17 cellular contexts compared by ENCODE assay signal in the genomic region with DNA sequence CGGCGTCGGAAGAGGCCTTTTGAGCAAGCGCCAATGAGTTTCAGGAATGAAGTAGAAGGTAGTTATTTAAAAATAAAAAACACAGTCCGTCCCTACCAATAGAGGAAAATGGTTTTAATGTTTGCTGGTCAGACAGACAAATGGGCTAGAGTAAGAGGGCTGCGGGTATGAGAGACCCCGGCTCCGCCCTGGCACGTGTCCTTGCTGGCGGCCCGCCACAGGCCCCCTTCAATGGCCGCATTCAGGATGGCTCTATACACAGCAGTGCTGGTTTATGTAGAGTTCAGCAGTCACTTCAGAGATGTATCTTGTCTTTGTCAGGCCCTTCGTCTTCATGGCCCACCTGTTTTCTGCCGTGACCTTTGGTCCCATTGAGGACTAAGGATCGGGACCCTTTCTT.
A peak's percentile ranks its signal among the peaks of the same experiment; 100 is the strongest.
DNase-seq lines count a peak whose midpoint lies in the region; ATAC-seq and TF ChIP-seq lines count a peak whose summit lies in the region.
"Had no signal": no experiment of that assay in that cellular context is flagged by ENCODE, and none has a peak within 500 bp of the region (broad histone marks: within the 10 kb centered on the region; RNA-seq: fewer than 3 reads in every experiment).

No MANE protein-coding gene starts in this region.

- 67% methylated on average over 14 of the region's 15 CpGs for WGBS in mammary epithelial cell (ENCODE audit: low coverage, missing lambda C conversion rate)
- WGBS in stomach, 5 donors = 84 to 92% (median 85%) methylated on average over 15 of the region's 15 CpGs

- H3K4me2 ChIP-seq in mammary epithelial cell (ENCODE audit: insufficient read depth, low read depth, low read length) = no peak overlapping the region
- H3K4me2 ChIP-seq in neural progenitor cell = no peak overlapping the region
- H3K4me2 ChIP-seq: GM23338 had no signal

- H3K36me3 Mint-ChIP-seq in neural progenitor cell = no peaks in the 10 kb centered on the region

- no peaks in the 10 kb centered on the region for H3F3A ChIP-seq in neural progenitor cell (ENCODE audit: low read depth)

- H3K27ac ChIP-seq in breast epithelium (peak overlapping the region; percentile 50 to 80), mammary epithelial cell (ENCODE audit: insufficient read depth, low read depth, low read length) (no peak overlapping the region), brain microvascular endothelial cell (peak overlapping the region; percentile 28), neural progenitor cell (no peak overlapping the region), stomach (peak overlapping the region in 4 of 5 donors; percentile 0 to 53 (median 34))
- H3K27ac ChIP-seq: 22Rv1 had no signal

- H2AFZ ChIP-seq in mammary epithelial cell (ENCODE audit: low read depth, low read length) = no peak overlapping the region
- H2AFZ ChIP-seq in neural progenitor cell (replicated peaks) = no peak overlapping the region
- H2AFZ ChIP-seq: GM23338 had no signal

- BruUV-seq in mammary epithelial cell (replicated peaks; lab: Mats Ljungman, UMichigan) = no TSS peak

- H3K36me3 ChIP-seq in breast epithelium (no peaks in the 10 kb centered on the region), mammary epithelial cell (ENCODE audit: insufficient read depth, low read length) (no peaks in the 10 kb centered on the region), brain microvascular endothelial cell (replicated peaks) (no peaks in the 10 kb centered on the region), neural progenitor cell (no peaks in the 10 kb centered on the region), stomach (peaks cover 0 to 52% (median 33%) of the 10 kb centered on the region in 4 donors)

- in situ Hi-C loops in mammary epithelial cell (cut with MboI; ENCODE audit: low sequenced_read_pairs in 2 of 2) (no loop called here), brain microvascular endothelial cell (cut with HindIII; ENCODE audit: low pct_ligation_motif_present, low sequenced_read_pairs) (no loop called here)

- H3K79me2 ChIP-seq in mammary epithelial cell (ENCODE audit: insufficient read depth, low read length) (no peaks in the 10 kb centered on the region), neural progenitor cell (ENCODE audit: low read depth) (no peaks in the 10 kb centered on the region)

- ATAC-seq in GM19328 (IDR thresholded peaks at IDR 0.05; ENCODE audit: unreplicated experiment) (no peak), GM21423 (IDR thresholded peaks at IDR 0.05; ENCODE audit: unreplicated experiment) (no peak)
- ATAC-seq: GM23338 had no signal

- TF ChIP-seq POLR2A in breast epithelium (IDR thresholded peaks at IDR 0.05) = no peak
- no peak for TF ChIP-seq POLR2A in stomach (IDR thresholded peaks at IDR 0.05)

- no peak overlapping the region for H3K4me3 ChIP-seq in breast epithelium
- no peak overlapping the region for H3K4me3 ChIP-seq in mammary epithelial cell (replicated peaks in 1 of 3; ENCODE audit: insufficient read depth in 1 of 3, low read depth in 2 of 3, low read length in 3 of 3)
- no peak overlapping the region for H3K4me3 ChIP-seq in brain microvascular endothelial cell (ENCODE audit: low read depth, low read length)
- H3K4me3 ChIP-seq in neural progenitor cell = no peak overlapping the region
- H3K4me3 ChIP-seq in stomach = no peak overlapping the region
- H3K4me3 ChIP-seq: GM23338 had no signal

- peaks cover 4% of the 10 kb centered on the region for H3K27me3 Mint-ChIP-seq in neural progenitor cell (ENCODE audit: insufficient read depth, low read depth)

- no peak overlapping the region for H3K4me3 Mint-ChIP-seq in neural progenitor cell
- H3K4me3 Mint-ChIP-seq: CD4-positive, alpha-beta T cell; GM23338 had no signal

- dilution Hi-C loops in mammary epithelial cell (cut with HindIII; ENCODE audit: low sequenced_read_pairs) = no loop called here

- no peaks in the 10 kb centered on the region for H4K20me1 ChIP-seq in mammary epithelial cell (ENCODE audit: insufficient read depth, low read length)
- H4K20me1 ChIP-seq in neural progenitor cell (ENCODE audit: low read depth) = no peaks in the 10 kb centered on the region

- intact Hi-C loops in breast epithelium (cut with DNase I; ENCODE audit: low total_unique reads) (no loop called here), mammary epithelial cell (cut with micrococcal nuclease) (no loop called here), stomach (cut with DNase I; ENCODE audit: low total_unique reads) (no loop called here)

- H3K27me3 ChIP-seq in breast epithelium (no peaks in the 10 kb centered on the region), mammary epithelial cell (ENCODE audit: insufficient read depth, low read length) (no peaks in the 10 kb centered on the region), brain microvascular endothelial cell (replicated peaks) (no peaks in the 10 kb centered on the region), neural progenitor cell (no peaks in the 10 kb centered on the region), stomach (no peaks in the 10 kb centered on the region)

- CTCF ChIA-PET in mammary epithelial cell (lab: Charles Lee; ENCODE audit: low non-redundant PET) = no interaction called here

- peak overlapping the region; percentile 87 for H3K27ac Mint-ChIP-seq in neural progenitor cell
- H3K27ac Mint-ChIP-seq: CD4-positive, alpha-beta T cell had no signal

- DNase-seq in breast epithelium (ENCODE audit: low spot score in 2 of 2) = no peak
- DNase-seq in mammary epithelial cell = no peak
- no peak for DNase-seq in brain microvascular endothelial cell
- DNase-seq in neural progenitor cell (ENCODE audit: low spot score) = no peak
- DNase-seq in stomach = no peak
- no peak for DNase-seq in NCI-H446 (lab: John Stamatoyannopoulos, UW)
- DNase-seq: Caco-2; CD4-positive, alpha-beta T cell; HCEC 1CT; NCI-H1417; NCI-H187 treated with DMSO at 0.1 percent for 48 hours; NCI-H2227 treated with DMSO at 0.1 percent for 48 hours; NCI-H524 had no signal

- H3K9me3 Mint-ChIP-seq in neural progenitor cell = peaks cover under 1% of the 10 kb centered on the region
- H3K9me3 Mint-ChIP-seq: CD4-positive, alpha-beta T cell; GM23338 had no signal

- no peak overlapping the region for H3K9ac ChIP-seq in mammary epithelial cell (ENCODE audit: insufficient read depth, low read length)
- no peak overlapping the region for H3K9ac ChIP-seq in neural progenitor cell

- no peak for TF ChIP-seq EP300 in stomach (IDR thresholded peaks at IDR 0.05)

- H3K4me1 ChIP-seq in breast epithelium (peaks cover 0 to 5% of the 10 kb centered on the region in 2 donors), mammary epithelial cell (ENCODE audit: insufficient read depth, low read length) (no peaks in the 10 kb centered on the region), neural progenitor cell (no peaks in the 10 kb centered on the region), stomach (peaks cover 0 to 24% (median 2%) of the 10 kb centered on the region in 4 donors)
- H3K4me1 ChIP-seq: Caco-2 had no signal

- H3K9me3 ChIP-seq in breast epithelium (no peaks in the 10 kb centered on the region), mammary epithelial cell (replicated peaks; ENCODE audit: insufficient read depth, low read length) (no peaks in the 10 kb centered on the region), neural progenitor cell (ENCODE audit: low read depth) (no peaks in the 10 kb centered on the region), stomach (no peaks in the 10 kb centered on the region)
- H3K9me3 ChIP-seq: Caco-2 had no signal

- TF ChIP-seq CTCF in breast epithelium (IDR thresholded peaks at IDR 0.05) = no peak
- no peak for TF ChIP-seq CTCF in mammary epithelial cell (conservative IDR thresholded peaks at IDR 0.05 in 1 of 2, IDR thresholded peaks at IDR 0.05 in 1 of 2; ENCODE audit: extremely low read depth in 1 of 2, insufficient read depth in 1 of 2, low read depth in 1 of 2, low read length in 2 of 2)
- TF ChIP-seq CTCF in brain microvascular endothelial cell (IDR thresholded peaks at IDR 0.05; ENCODE audit: low read depth, low read length, missing control alignments) = no peak
- TF ChIP-seq CTCF in neural progenitor cell (IDR thresholded peaks at IDR 0.05) = no peak
- TF ChIP-seq CTCF in stomach (IDR thresholded peaks at IDR 0.05) = no peak

- no peaks in the 10 kb centered on the region for H3K4me1 Mint-ChIP-seq in neural progenitor cell
- H3K4me1 Mint-ChIP-seq: GM23338 had no signal

Comparison
In these comparisons a context has a peak if more than half of its experiments do, and no peak if none do; other contexts are left out.
1. H3K27ac ChIP-seq: peak in breast epithelium (2 of 2), brain microvascular endothelial cell (single experiment) and stomach (4 of 5); none in mammary epithelial cell (single experiment) and neural progenitor cell (single experiment).